10 cellular contexts compared by ENCODE assay signal in genomic region chr2:42931147-42931817, GRCh38.
DNase-seq lines count a peak whose midpoint lies in the region; ATAC-seq, FAIRE-seq and TF ChIP-seq lines count a peak whose summit lies in the region.
"Had no signal": no experiment of that assay in that cellular context is flagged by ENCODE, and none has a peak within 500 bp of the region (broad histone marks: within the 10 kb centered on the region; RNA-seq: fewer than 3 reads in every experiment).

No MANE protein-coding gene starts in this region.

- no peak overlapping the region for H3K4me3 Mint-ChIP-seq in neural crest cell
- H3K4me3 Mint-ChIP-seq in naive thymus-derived CD4-positive, alpha-beta T cell: no peak overlapping the region

- DNase-seq in DND-41 (no peak), NB4 (ENCODE audit: low read depth) (peak; percentile 54), endothelial cell of umbilical vein (ENCODE audit: low read depth, low spot score) (no peak), neural crest cell (ENCODE audit: low read depth, low spot score) (no peak), A172 (ENCODE audit: low spot score) (no peak), NCI-H2029 treated with DMSO at 0.1 percent for 48 hours (lab: John Stamatoyannopoulos, UW) (no peak)
- DNase-seq in naive thymus-derived CD4-positive, alpha-beta T cell: no peak
- DNase-seq: activated CD4-positive, alpha-beta T cell treated with anti-CD3 and anti-CD28 coated beads, Interleukin-2, amount 50 U/mL, for 48 hours; NCI-H2107 had no signal

- H3K4me1 Mint-ChIP-seq in neural crest cell: peaks cover 55% of the 10 kb centered on the region
- H3K4me1 Mint-ChIP-seq in naive thymus-derived CD4-positive, alpha-beta T cell: peaks cover 0 to 1% (median 0%) of the 10 kb centered on the region in 7 donors

- H3K27ac ChIP-seq in DND-41 (ENCODE audit: low read length) (no peak overlapping the region), endothelial cell of umbilical vein (ENCODE audit: insufficient read depth, low read depth, low read length) (no peak overlapping the region)
- no peak overlapping the region for H3K27ac ChIP-seq in naive thymus-derived CD4-positive, alpha-beta T cell (ENCODE audit: low read depth, low read length)

- no peaks in the 10 kb centered on the region for H3K36me3 Mint-ChIP-seq in neural crest cell (ENCODE audit: low read depth)
- no peaks in the 10 kb centered on the region for H3K36me3 Mint-ChIP-seq in naive thymus-derived CD4-positive, alpha-beta T cell

- H3K9me1 ChIP-seq in endothelial cell of umbilical vein (replicated peaks; ENCODE audit: control insufficient read depth, extremely low read depth, insufficient read depth, low read length): no peaks in the 10 kb centered on the region

- TF ChIP-seq CTCF in DND-41 (IDR thresholded peaks at IDR 0.05; ENCODE audit: borderline replicate concordance, extremely low read depth, low read length, poor library complexity, severe bottlenecking): peak; percentile 41
- peak; percentile 57 for TF ChIP-seq CTCF in NB4 (IDR thresholded peaks at IDR 0.05; ENCODE audit: low read depth, low read length)
- peak; percentile 18 to 45 for TF ChIP-seq CTCF in endothelial cell of umbilical vein (IDR thresholded peaks at IDR 0.05; ENCODE audit: extremely low read depth in 1 of 2, insufficient read depth in 1 of 2, low read depth in 1 of 2, low read length in 2 of 2)
- peak; percentile 46 for TF ChIP-seq CTCF in neural crest cell (conservative IDR thresholded peaks at IDR 0.05)

- H3K9me3 Mint-ChIP-seq in neural crest cell: no peaks in the 10 kb centered on the region
- no peaks in the 10 kb centered on the region for H3K9me3 Mint-ChIP-seq in naive thymus-derived CD4-positive, alpha-beta T cell

- no peak overlapping the region for H3K4me2 ChIP-seq in DND-41 (ENCODE audit: insufficient read depth, low read length)
- H3K4me2 ChIP-seq in endothelial cell of umbilical vein (ENCODE audit: insufficient read depth, low read length): no peak overlapping the region

- H2AFZ ChIP-seq in DND-41 (ENCODE audit: low read depth, low read length) (no peak overlapping the region), endothelial cell of umbilical vein (ENCODE audit: low read depth, low read length) (no peak overlapping the region)

- H3K9ac ChIP-seq in DND-41 (ENCODE audit: low read depth, low read length) (no peak overlapping the region), endothelial cell of umbilical vein (replicated peaks; ENCODE audit: extremely low read depth, insufficient read depth, low read length) (no peak overlapping the region)

- H3K27me3 ChIP-seq in DND-41 (ENCODE audit: insufficient read depth, low read length, poor library complexity) (no peaks in the 10 kb centered on the region), endothelial cell of umbilical vein (ENCODE audit: control insufficient read depth in 2 of 2, insufficient read depth in 2 of 2, low read length in 2 of 2) (no peaks in the 10 kb centered on the region)
- no peaks in the 10 kb centered on the region for H3K27me3 ChIP-seq in naive thymus-derived CD4-positive, alpha-beta T cell (ENCODE audit: control insufficient read depth in 2 of 2, insufficient read depth in 2 of 2, low read length in 2 of 2)

- CTCF ChIA-PET in endothelial cell of umbilical vein (lab: Charles Lee): interaction anchor here (1.5 kb wide), 1 partner anchor 72 kb away, joined by 5 read pairs; no protein-coding TSS in a partner anchor
- CTCF ChIA-PET in naive thymus-derived CD4-positive, alpha-beta T cell (lab: Charles Lee): no interaction called here

- no peaks in the 10 kb centered on the region for H3K9me3 ChIP-seq in DND-41 (ENCODE audit: insufficient read depth, low read length, severe bottlenecking)
- H3K9me3 ChIP-seq in endothelial cell of umbilical vein (replicated peaks; ENCODE audit: control insufficient read depth, insufficient read depth, low read length): no peaks in the 10 kb centered on the region
- no peaks in the 10 kb centered on the region for H3K9me3 ChIP-seq in naive thymus-derived CD4-positive, alpha-beta T cell (ENCODE audit: control insufficient read depth in 2 of 3, low read length in 3 of 3)

- intact Hi-C loops in endothelial cell of umbilical vein (cut with micrococcal nuclease): no loop called here
- intact Hi-C loops in naive thymus-derived CD4-positive, alpha-beta T cell (cut with micrococcal nuclease): no loop called here

- no TSS peak for BruUV-seq in endothelial cell of umbilical vein (replicated peaks; lab: Mats Ljungman, UMichigan)

- TF ChIP-seq POLR2A in NB4 (IDR thresholded peaks at IDR 0.05; ENCODE audit: extremely low read depth, insufficient read length) (no peak), endothelial cell of umbilical vein (IDR thresholded peaks at IDR 0.05; ENCODE audit: low read depth, low read length) (no peak)

- H3K4me3 ChIP-seq in DND-41 (ENCODE audit: low read depth in 1 of 2, low read length in 2 of 2) (no peak overlapping the region), NB4 (ENCODE audit: low read depth, low read length) (no peak overlapping the region), endothelial cell of umbilical vein (replicated peaks in 1 of 3; ENCODE audit: insufficient read depth in 1 of 3, low read depth in 1 of 3, low read length in 3 of 3) (no peak overlapping the region)
- H3K4me3 ChIP-seq in naive thymus-derived CD4-positive, alpha-beta T cell (ENCODE audit: low read length): no peak overlapping the region

- POLR2A ChIA-PET in endothelial cell of umbilical vein (lab: Charles Lee): no interaction called here
- POLR2A ChIA-PET in naive thymus-derived CD4-positive, alpha-beta T cell (lab: Charles Lee): no interaction called here

- H3K36me3 ChIP-seq in DND-41 (ENCODE audit: insufficient read depth, low read length) (no peaks in the 10 kb centered on the region), endothelial cell of umbilical vein (ENCODE audit: control insufficient read depth in 2 of 2, extremely low read depth in 1 of 2, insufficient read depth in 2 of 2, low read length in 2 of 2) (no peaks in the 10 kb centered on the region)
- no peaks in the 10 kb centered on the region for H3K36me3 ChIP-seq in naive thymus-derived CD4-positive, alpha-beta T cell (ENCODE audit: control insufficient read depth in 2 of 3, insufficient read depth in 3 of 3, low read length in 3 of 3)

- H4K20me1 ChIP-seq in DND-41 (ENCODE audit: insufficient read depth, low read length): no peaks in the 10 kb centered on the region
- H4K20me1 ChIP-seq in endothelial cell of umbilical vein (replicated peaks; ENCODE audit: control insufficient read depth, extremely low read depth, insufficient read depth, low read length): no peaks in the 10 kb centered on the region

- H3K4me1 ChIP-seq in DND-41 (ENCODE audit: insufficient read depth, low read length): no peaks in the 10 kb centered on the region
- H3K4me1 ChIP-seq in endothelial cell of umbilical vein (ENCODE audit: control insufficient read depth, extremely low read depth, insufficient read depth, low read length): peaks cover 29% of the 10 kb centered on the region
- no peaks in the 10 kb centered on the region for H3K4me1 ChIP-seq in naive thymus-derived CD4-positive, alpha-beta T cell (ENCODE audit: control insufficient read depth in 2 of 2, insufficient read depth in 2 of 2, low read length in 2 of 2)

- H3K79me2 ChIP-seq in DND-41 (ENCODE audit: insufficient read depth, low read length) (no peaks in the 10 kb centered on the region), endothelial cell of umbilical vein (ENCODE audit: control insufficient read depth, insufficient read depth, low read length) (no peaks in the 10 kb centered on the region)

- H3K27me3 Mint-ChIP-seq in neural crest cell (ENCODE audit: low read depth): no peaks in the 10 kb centered on the region
- no peaks in the 10 kb centered on the region for H3K27me3 Mint-ChIP-seq in naive thymus-derived CD4-positive, alpha-beta T cell

- peak; percentile 43 for FAIRE-seq in endothelial cell of umbilical vein (lab: Jason Lieb, UNC)

- no peak overlapping the region for H3K27ac Mint-ChIP-seq in neural crest cell (ENCODE audit: unreplicated experiment)
- H3K27ac Mint-ChIP-seq in naive thymus-derived CD4-positive, alpha-beta T cell: peak overlapping the region in 1 of 9 donors; percentile 77

- dilution Hi-C loops in endothelial cell of umbilical vein (cut with MboI; ENCODE audit: extremely low pct_ligation_motif_present, low sequenced_read_pairs): no loop called here

- ATAC-seq in DND-41 (ENCODE audit: insufficient read depth, low read depth): no peak
- no peak for ATAC-seq in naive thymus-derived CD4-positive, alpha-beta T cell
- ATAC-seq in HG03460 (IDR thresholded peaks at IDR 0.05; ENCODE audit: unreplicated experiment): no peak

TF ChIP-seq in endothelial cell of umbilical vein, 7 proteins besides CTCF, POLR2A, EP300 and RAD21:
- no peak for TF ChIP-seq GATA2 (IDR thresholded peaks at IDR 0.05; ENCODE audit: insufficient read depth, insufficient read length, low read depth, low read length)
- TF ChIP-seq FOS (IDR thresholded peaks at IDR 0.05; ENCODE audit: borderline replicate concordance, insufficient read depth, low read length): no peak
- no peak for TF ChIP-seq EZH2 (IDR thresholded peaks at IDR 0.05; ENCODE audit: borderline replicate concordance, low read depth, low read length, severe bottlenecking)
- no peak for TF ChIP-seq MYC (IDR thresholded peaks at IDR 0.05; ENCODE audit: low read depth, low read length)
- TF ChIP-seq POLR2AphosphoS5 (IDR thresholded peaks at IDR 0.05; ENCODE audit: insufficient read depth, low read depth, low read length): no peak
- TF ChIP-seq JUN (IDR thresholded peaks at IDR 0.05; ENCODE audit: borderline replicate concordance, insufficient read depth, insufficient read length, low read depth): no peak
- no peak for TF ChIP-seq MAX (IDR thresholded peaks at IDR 0.05; ENCODE audit: insufficient read depth, insufficient read length)
TF ChIP-seq in endothelial cell of umbilical vein: peak in this region for 0.
